1 cellular context compared by ENCODE assay signal in the genomic region with DNA sequence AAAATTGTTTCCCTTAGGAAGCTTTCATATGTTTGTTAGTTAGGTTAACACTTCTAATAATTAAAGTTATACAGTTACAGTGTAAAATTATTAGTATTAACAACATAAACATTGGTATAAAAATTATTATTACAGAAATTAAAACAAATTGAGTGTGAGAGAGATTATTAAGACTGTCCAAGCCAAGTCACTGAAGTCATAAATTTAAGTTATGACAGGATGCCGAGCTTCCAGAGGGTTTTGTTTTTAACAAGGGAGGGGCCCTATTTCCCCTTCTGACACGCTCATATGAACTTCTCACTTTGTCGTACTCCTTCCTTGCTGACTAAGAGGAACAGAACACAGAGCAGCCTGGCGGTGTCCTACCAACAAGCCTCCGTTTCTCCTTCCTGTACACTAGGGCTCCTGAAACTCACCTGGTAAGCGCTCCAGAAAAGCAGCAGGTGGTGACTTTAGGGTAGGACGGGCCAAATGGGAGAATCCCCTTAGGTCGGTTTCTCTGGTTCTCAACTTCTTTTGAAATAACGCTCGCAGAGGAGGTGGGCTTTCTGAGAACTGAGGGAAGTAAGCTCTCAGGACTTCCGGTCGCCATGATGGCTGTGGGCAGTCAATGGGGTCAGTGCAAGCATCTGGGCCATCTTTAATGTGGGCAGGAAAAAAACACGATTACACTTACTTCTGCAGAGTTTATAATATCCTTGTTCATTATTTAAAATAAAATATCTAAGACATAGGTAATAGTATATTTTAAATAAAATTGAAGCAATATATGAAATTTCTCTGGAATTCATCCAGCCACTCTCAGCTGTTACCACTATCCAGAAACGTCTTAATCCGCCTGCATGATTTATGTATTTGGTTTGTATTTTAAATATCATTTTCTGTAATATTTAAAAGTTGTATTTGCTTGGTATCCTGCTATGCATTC.
TF ChIP-seq lines count a peak whose summit lies in the region.

A gene with protein sequence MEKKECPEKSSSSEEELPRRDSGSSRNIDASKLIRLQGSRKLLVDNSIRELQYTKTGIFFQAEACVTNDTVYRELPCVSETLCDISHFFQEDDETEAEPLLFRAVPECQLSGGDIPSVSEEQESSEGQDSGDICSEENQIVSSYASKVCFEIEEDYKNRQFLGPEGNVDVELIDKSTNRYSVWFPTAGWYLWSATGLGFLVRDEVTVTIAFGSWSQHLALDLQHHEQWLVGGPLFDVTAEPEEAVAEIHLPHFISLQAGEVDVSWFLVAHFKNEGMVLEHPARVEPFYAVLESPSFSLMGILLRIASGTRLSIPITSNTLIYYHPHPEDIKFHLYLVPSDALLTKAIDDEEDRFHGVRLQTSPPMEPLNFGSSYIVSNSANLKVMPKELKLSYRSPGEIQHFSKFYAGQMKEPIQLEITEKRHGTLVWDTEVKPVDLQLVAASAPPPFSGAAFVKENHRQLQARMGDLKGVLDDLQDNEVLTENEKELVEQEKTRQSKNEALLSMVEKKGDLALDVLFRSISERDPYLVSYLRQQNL (minus strand): TSS at position 537 of the 928 bp plus-strand sequence. CDS start 14,892 bp downstream, outside the sequence.

TF ChIP-seq in GM12878, 131 proteins besides CTCF, POLR2A, EP300 and RAD21 (continued from another document):
- peak; percentile 75; the same call in 1 of the 2 replicates for TF ChIP-seq CREB1 (IDR thresholded peaks at IDR 0.05; ENCODE audit: low read depth)
- TF ChIP-seq ZBED1 (IDR thresholded peaks at IDR 0.05; ENCODE audit: borderline replicate concordance), result peak; percentile 42; the same call in 1 of the 2 replicates
- peak; percentile 43 for TF ChIP-seq MEF2B (IDR thresholded peaks at IDR 0.05; ENCODE audit: partially characterized antibody, poor library complexity, severe bottlenecking)
- TF ChIP-seq, protein P1, sequence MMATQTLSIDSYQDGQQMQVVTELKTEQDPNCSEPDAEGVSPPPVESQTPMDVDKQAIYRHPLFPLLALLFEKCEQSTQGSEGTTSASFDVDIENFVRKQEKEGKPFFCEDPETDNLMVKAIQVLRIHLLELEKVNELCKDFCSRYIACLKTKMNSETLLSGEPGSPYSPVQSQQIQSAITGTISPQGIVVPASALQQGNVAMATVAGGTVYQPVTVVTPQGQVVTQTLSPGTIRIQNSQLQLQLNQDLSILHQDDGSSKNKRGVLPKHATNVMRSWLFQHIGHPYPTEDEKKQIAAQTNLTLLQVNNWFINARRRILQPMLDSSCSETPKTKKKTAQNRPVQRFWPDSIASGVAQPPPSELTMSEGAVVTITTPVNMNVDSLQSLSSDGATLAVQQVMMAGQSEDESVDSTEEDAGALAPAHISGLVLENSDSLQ (IDR thresholded peaks at IDR 0.05), result peak; percentile 64
- TF ChIP-seq SP1 (IDR thresholded peaks at IDR 0.05; ENCODE audit: low read depth, low read length), result peak; percentile 17
- TF ChIP-seq YY1 (IDR thresholded peaks at IDR 0.05; ENCODE audit: low read depth, low read length), result peak; percentile 100
- TF ChIP-seq CBX3 (IDR thresholded peaks at IDR 0.05; ENCODE audit: borderline replicate concordance, low read depth), result no peak
- TF ChIP-seq ZZZ3 (IDR thresholded peaks at IDR 0.05; ENCODE audit: control insufficient read depth, insufficient read length, low read depth), result no peak
- peak; percentile 97 for TF ChIP-seq GABPA (IDR thresholded peaks at IDR 0.05; ENCODE audit: low read depth)
- peak; percentile 67; the same call in 1 of the 2 replicates for TF ChIP-seq IRF4 (IDR thresholded peaks at IDR 0.05; ENCODE audit: low read depth, low read length)
- TF ChIP-seq RELA (IDR thresholded peaks at IDR 0.05; ENCODE audit: borderline replicate concordance, partially characterized antibody), result peak; percentile 68
- TF ChIP-seq SPI1 (IDR thresholded peaks at IDR 0.05; ENCODE audit: borderline replicate concordance, insufficient read depth, low read depth, low read length), result peak; percentile 51; the same call in 1 of the 2 replicates
- TF ChIP-seq SIN3A (IDR thresholded peaks at IDR 0.05; ENCODE audit: low read depth, low read length), result no peak
- no peak for TF ChIP-seq TBL1XR1 (IDR thresholded peaks at IDR 0.05; ENCODE audit: low read depth, low read length)
- TF ChIP-seq, protein P2, sequence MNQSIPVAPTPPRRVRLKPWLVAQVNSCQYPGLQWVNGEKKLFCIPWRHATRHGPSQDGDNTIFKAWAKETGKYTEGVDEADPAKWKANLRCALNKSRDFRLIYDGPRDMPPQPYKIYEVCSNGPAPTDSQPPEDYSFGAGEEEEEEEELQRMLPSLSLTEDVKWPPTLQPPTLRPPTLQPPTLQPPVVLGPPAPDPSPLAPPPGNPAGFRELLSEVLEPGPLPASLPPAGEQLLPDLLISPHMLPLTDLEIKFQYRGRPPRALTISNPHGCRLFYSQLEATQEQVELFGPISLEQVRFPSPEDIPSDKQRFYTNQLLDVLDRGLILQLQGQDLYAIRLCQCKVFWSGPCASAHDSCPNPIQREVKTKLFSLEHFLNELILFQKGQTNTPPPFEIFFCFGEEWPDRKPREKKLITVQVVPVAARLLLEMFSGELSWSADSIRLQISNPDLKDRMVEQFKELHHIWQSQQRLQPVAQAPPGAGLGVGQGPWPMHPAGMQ (IDR thresholded peaks at IDR 0.05; ENCODE audit: borderline replicate concordance), result no peak
- TF ChIP-seq POU2F2 (IDR thresholded peaks at IDR 0.05; ENCODE audit: borderline replicate concordance, low read depth, low read length), result peak; percentile 78; the same call in 2 of the 3 replicates
- peak; percentile 96 for TF ChIP-seq TAF1 (IDR thresholded peaks at IDR 0.05; ENCODE audit: borderline replicate concordance, low read depth, low read length)
- no peak for TF ChIP-seq CHD4 (IDR thresholded peaks at IDR 0.05)
- TF ChIP-seq, protein P3, sequence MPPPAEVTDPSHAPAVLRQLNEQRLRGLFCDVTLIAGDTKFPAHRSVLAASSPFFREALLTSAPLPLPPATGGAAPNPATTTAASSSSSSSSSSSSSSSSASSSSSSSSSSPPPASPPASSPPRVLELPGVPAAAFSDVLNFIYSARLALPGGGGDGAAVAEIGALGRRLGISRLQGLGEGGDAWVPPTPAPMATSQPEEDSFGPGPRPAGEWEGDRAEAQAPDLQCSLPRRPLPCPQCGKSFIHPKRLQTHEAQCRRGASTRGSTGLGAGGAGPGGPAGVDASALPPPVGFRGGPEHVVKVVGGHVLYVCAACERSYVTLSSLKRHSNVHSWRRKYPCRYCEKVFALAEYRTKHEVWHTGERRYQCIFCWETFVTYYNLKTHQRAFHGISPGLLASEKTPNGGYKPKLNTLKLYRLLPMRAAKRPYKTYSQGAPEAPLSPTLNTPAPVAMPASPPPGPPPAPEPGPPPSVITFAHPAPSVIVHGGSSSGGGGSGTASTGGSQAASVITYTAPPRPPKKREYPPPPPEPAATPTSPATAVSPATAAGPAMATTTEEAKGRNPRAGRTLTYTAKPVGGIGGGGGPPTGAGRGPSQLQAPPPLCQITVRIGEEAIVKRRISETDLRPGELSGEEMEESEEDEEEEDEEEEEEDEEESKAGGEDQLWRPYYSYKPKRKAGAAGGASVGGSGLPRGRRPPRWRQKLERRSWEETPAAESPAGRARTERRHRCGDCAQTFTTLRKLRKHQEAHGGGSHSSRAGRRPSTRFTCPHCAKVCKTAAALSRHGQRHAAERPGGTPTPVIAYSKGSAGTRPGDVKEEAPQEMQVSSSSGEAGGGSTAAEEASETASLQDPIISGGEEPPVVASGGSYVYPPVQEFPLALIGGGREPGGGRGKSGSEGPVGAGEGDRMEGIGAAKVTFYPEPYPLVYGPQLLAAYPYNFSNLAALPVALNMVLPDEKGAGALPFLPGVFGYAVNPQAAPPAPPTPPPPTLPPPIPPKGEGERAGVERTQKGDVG (CRISPR knock-in tag; IDR thresholded peaks at IDR 0.05), result no peak
- TF ChIP-seq SMC3 (IDR thresholded peaks at IDR 0.05; ENCODE audit: borderline replicate concordance, low read length), result no peak
- TF ChIP-seq, protein P4, sequence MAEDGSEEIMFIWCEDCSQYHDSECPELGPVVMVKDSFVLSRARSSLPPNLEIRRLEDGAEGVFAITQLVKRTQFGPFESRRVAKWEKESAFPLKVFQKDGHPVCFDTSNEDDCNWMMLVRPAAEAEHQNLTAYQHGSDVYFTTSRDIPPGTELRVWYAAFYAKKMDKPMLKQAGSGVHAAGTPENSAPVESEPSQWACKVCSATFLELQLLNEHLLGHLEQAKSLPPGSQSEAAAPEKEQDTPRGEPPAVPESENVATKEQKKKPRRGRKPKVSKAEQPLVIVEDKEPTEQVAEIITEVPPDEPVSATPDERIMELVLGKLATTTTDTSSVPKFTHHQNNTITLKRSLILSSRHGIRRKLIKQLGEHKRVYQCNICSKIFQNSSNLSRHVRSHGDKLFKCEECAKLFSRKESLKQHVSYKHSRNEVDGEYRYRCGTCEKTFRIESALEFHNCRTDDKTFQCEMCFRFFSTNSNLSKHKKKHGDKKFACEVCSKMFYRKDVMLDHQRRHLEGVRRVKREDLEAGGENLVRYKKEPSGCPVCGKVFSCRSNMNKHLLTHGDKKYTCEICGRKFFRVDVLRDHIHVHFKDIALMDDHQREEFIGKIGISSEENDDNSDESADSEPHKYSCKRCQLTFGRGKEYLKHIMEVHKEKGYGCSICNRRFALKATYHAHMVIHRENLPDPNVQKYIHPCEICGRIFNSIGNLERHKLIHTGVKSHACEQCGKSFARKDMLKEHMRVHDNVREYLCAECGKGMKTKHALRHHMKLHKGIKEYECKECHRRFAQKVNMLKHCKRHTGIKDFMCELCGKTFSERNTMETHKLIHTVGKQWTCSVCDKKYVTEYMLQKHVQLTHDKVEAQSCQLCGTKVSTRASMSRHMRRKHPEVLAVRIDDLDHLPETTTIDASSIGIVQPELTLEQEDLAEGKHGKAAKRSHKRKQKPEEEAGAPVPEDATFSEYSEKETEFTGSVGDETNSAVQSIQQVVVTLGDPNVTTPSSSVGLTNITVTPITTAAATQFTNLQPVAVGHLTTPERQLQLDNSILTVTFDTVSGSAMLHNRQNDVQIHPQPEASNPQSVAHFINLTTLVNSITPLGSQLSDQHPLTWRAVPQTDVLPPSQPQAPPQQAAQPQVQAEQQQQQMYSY (CRISPR knock-in tag; IDR thresholded peaks at IDR 0.05), result no peak
TF ChIP-seq in GM12878: peak in this region for 50.
